In genomic region chr16:66874079-66874775, GRCh38 we compare ENCODE assay signal across 1 cellular context.
TF ChIP-seq lines count a peak whose summit lies in the region.

No MANE protein-coding gene starts in this region.

TF ChIP-seq in IMR-90, 13 proteins besides CTCF, POLR2A, EP300 and RAD21:
- no peak for TF ChIP-seq RCOR1 (IDR thresholded peaks at IDR 0.05; ENCODE audit: insufficient replicate concordance, low read length)
- no peak for TF ChIP-seq CEBPB (IDR thresholded peaks at IDR 0.05; ENCODE audit: low read depth, low read length)
- no peak for TF ChIP-seq USF2 (IDR thresholded peaks at IDR 0.05; ENCODE audit: low read depth, low read length)
- TF ChIP-seq MAFK (IDR thresholded peaks at IDR 0.05; ENCODE audit: low read depth, low read length): no peak
- no peak for TF ChIP-seq FOS (IDR thresholded peaks at IDR 0.05; ENCODE audit: low read depth, low read length)
- TF ChIP-seq RFX5 (IDR thresholded peaks at IDR 0.05; ENCODE audit: low read depth, low read length): no peak
- TF ChIP-seq MXI1 (IDR thresholded peaks at IDR 0.05; ENCODE audit: borderline replicate concordance, low read depth, low read length): no peak
- TF ChIP-seq NFE2L2 (IDR thresholded peaks at IDR 0.05; ENCODE audit: low read depth, low read length): no peak
- no peak for TF ChIP-seq ELK1 (IDR thresholded peaks at IDR 0.05; ENCODE audit: borderline replicate concordance, low read depth, low read length)
- no peak for TF ChIP-seq BHLHE40 (IDR thresholded peaks at IDR 0.05; ENCODE audit: low read depth, low read length)
- TF ChIP-seq CHD1 (IDR thresholded peaks at IDR 0.05; ENCODE audit: low read depth, low read length): no peak
- no peak for TF ChIP-seq SMC3 (IDR thresholded peaks at IDR 0.05; ENCODE audit: low read depth, low read length)
- no peak for TF ChIP-seq MAZ (IDR thresholded peaks at IDR 0.05; ENCODE audit: borderline replicate concordance, low read depth, low read length)
